In genomic region chr13:59422646-59423045, GRCh38 we compare ENCODE assay signal across 15 cellular contexts.
"Had no signal": no experiment of that assay in that cellular context is flagged by ENCODE, and none has a peak within 500 bp of the region (broad histone marks: within the 10 kb centered on the region; RNA-seq: fewer than 3 reads in every experiment).

No MANE protein-coding gene starts in this region.

- H3K9me3 Mint-ChIP-seq: activated naive CD8-positive, alpha-beta T cell treated with anti-CD3 and anti-CD28 coated beads, Interleukin-2, amount 50 U/mL, for 24 hours had no signal

- H3K27me3 Mint-ChIP-seq: activated naive CD8-positive, alpha-beta T cell treated with anti-CD3 and anti-CD28 coated beads, Interleukin-2, amount 50 U/mL, for 24 hours had no signal

- H3K27ac Mint-ChIP-seq: activated naive CD4-positive, alpha-beta T cell treated with anti-CD3 and anti-CD28 coated beads for 36 hours; activated naive CD8-positive, alpha-beta T cell treated with anti-CD3 and anti-CD28 coated beads, Interleukin-2, amount 50 U/mL, for 24 hours; immature natural killer cell; naive B cell; stimulated activated naive CD8-positive, alpha-beta T cell treated with anti-CD3 and anti-CD28 coated beads, Interleukin-15, amount 100 ng/mL, for 72 hours had no signal

- H3K9me3 ChIP-seq: ascending aorta, pancreas, sigmoid colon, testis, upper lobe of left lung had no signal

- H3K4me3 Mint-ChIP-seq: activated naive CD4-positive, alpha-beta T cell treated with anti-CD3 and anti-CD28 coated beads for 36 hours; activated naive CD8-positive, alpha-beta T cell treated with anti-CD3 and anti-CD28 coated beads, Interleukin-2, amount 50 U/mL, for 24 hours; immature natural killer cell; naive B cell; stimulated activated naive CD8-positive, alpha-beta T cell treated with anti-CD3 and anti-CD28 coated beads, Interleukin-15, amount 100 ng/mL, for 72 hours had no signal

- H3K27me3 ChIP-seq: ascending aorta, pancreas, sigmoid colon, testis, upper lobe of left lung had no signal

- H3K4me1 Mint-ChIP-seq: activated naive CD8-positive, alpha-beta T cell treated with anti-CD3 and anti-CD28 coated beads, Interleukin-2, amount 50 U/mL, for 24 hours; immature natural killer cell; naive B cell; stimulated activated naive CD8-positive, alpha-beta T cell treated with anti-CD3 and anti-CD28 coated beads, Interleukin-15, amount 100 ng/mL, for 72 hours had no signal

- H3K36me3 ChIP-seq: ascending aorta, lower lobe of right lung, pancreas, sigmoid colon, upper lobe of left lung had no signal

- DNase-seq: activated CD4-positive, CD25-positive, alpha-beta regulatory T cell treated with anti-CD3 and anti-CD28 coated beads, Interleukin-2, amount 50 U/mL, for 72 hours; activated naive CD4-positive, alpha-beta T cell treated with anti-CD3 and anti-CD28 coated beads for 36 hours; activated naive CD8-positive, alpha-beta T cell treated with anti-CD3 and anti-CD28 coated beads, Interleukin-2, amount 50 U/mL, for 24 hours; dorsolateral prefrontal cortex; immature natural killer cell; left cardiac atrium; lower lobe of right lung; naive B cell; pancreas; sigmoid colon; stimulated activated CD4-positive, alpha-beta T cell treated with anti-CD3 and anti-CD28 coated beads, Interleukin-1b, Interleukin-23, amount 100 ng/mL, for 48 hours; stimulated activated naive CD8-positive, alpha-beta T cell treated with anti-CD3 and anti-CD28 coated beads, Interleukin-15, amount 100 ng/mL, for 72 hours; testis; upper lobe of left lung had no signal

- H3K36me3 Mint-ChIP-seq: immature natural killer cell, naive B cell had no signal

- H3K27ac ChIP-seq: ascending aorta, dorsolateral prefrontal cortex, lower lobe of right lung, pancreas, sigmoid colon, testis, upper lobe of left lung had no signal

- H3K4me3 ChIP-seq: ascending aorta, dorsolateral prefrontal cortex, lower lobe of right lung, pancreas, sigmoid colon, testis, upper lobe of left lung had no signal

- H3K4me1 ChIP-seq: ascending aorta, lower lobe of right lung, sigmoid colon, testis, upper lobe of left lung had no signal
